ENCODE assay signal across 11 cellular contexts in genomic region chr17:16037636-16038035, GRCh38. TPM values are rescaled to one million over a fixed set of nuclear protein-coding genes. Genes with fewer than 3 reads are reported as not detected.
DNase-seq lines count a peak whose midpoint lies in the region; ATAC-seq, FAIRE-seq and TF ChIP-seq lines count a peak whose summit lies in the region.
"Had no signal": no experiment of that assay in that cellular context is flagged by ENCODE, and none has a peak within 500 bp of the region (broad histone marks: within the 10 kb centered on the region; RNA-seq: fewer than 3 reads in every experiment).

No MANE protein-coding gene starts in this region.

- TF ChIP-seq CTCF in endodermal cell (conservative IDR thresholded peaks at IDR 0.05) (no peak), osteocyte (IDR thresholded peaks at IDR 0.05) (no peak)

- H3K4me1 ChIP-seq in endodermal cell (ENCODE audit: control insufficient read depth, insufficient read depth, low read length), result no peaks in the 10 kb centered on the region
- H3K4me1 ChIP-seq: SJCRH30 had no signal

- H3K4me3 ChIP-seq in endodermal cell (ENCODE audit: low read length), result no peak overlapping the region
- H3K4me3 ChIP-seq: SJCRH30 had no signal

- CTCF ChIA-PET in T-cell (lab: Charles Lee), result no interaction called here

- H3K27me3 ChIP-seq in endodermal cell (ENCODE audit: control insufficient read depth, insufficient read depth, low read length, poor library complexity, severe bottlenecking), result no peaks in the 10 kb centered on the region
- H3K27me3 ChIP-seq: SJCRH30 had no signal

- DNase-seq in H54 (ENCODE audit: insufficient read length, low spot score), result no peak
- DNase-seq in T-cell, result no peak
- DNase-seq in endodermal cell, result no peak
- no peak for DNase-seq in osteocyte (ENCODE audit: extremely low spot score, unreplicated experiment)
- no peak for DNase-seq in GDM1 (lab: John Stamatoyannopoulos, UW)
- DNase-seq in NOMO-1 treated with dmso at 0.1 percent for 144 hours (lab: John Stamatoyannopoulos, UW; ENCODE audit: unreplicated experiment), result no peak
- DNase-seq: DMS153; naive B cell; SJCRH30; stimulated activated CD8-positive, alpha-beta memory T cell treated with anti-CD3 and anti-CD28 coated beads, Interleukin-4, amount 100 ng/mL, for 48 hours had no signal

- H3K9ac ChIP-seq in endodermal cell (ENCODE audit: extremely low read depth, low read length, poor library complexity, severe bottlenecking), result no peak overlapping the region

- H3K27ac ChIP-seq in endodermal cell (ENCODE audit: low read depth, low read length), result peak overlapping the region; percentile 62
- H3K27ac ChIP-seq: SJCRH30 had no signal

- peaks cover 17% of the 10 kb centered on the region for H3K9me3 ChIP-seq in endodermal cell (ENCODE audit: control insufficient read depth, low read length)
- H3K9me3 ChIP-seq: SJCRH30 had no signal

- peaks cover 0 to 12% (median 8%) of the 10 kb centered on the region in 3 donors for H3K4me1 Mint-ChIP-seq in T-cell
- peaks cover 16% of the 10 kb centered on the region for H3K4me1 Mint-ChIP-seq in endodermal cell
- H3K4me1 Mint-ChIP-seq in osteocyte (ENCODE audit: unreplicated experiment), result peaks cover 3% of the 10 kb centered on the region

- H3K27me3 Mint-ChIP-seq in T-cell (no peaks in the 10 kb centered on the region), endodermal cell (ENCODE audit: insufficient read depth) (no peaks in the 10 kb centered on the region), osteocyte (ENCODE audit: unreplicated experiment) (no peaks in the 10 kb centered on the region)
- H3K27me3 Mint-ChIP-seq: naive B cell had no signal

- H3K36me3 Mint-ChIP-seq in T-cell (peaks cover 69% of the 10 kb centered on the region), endodermal cell (ENCODE audit: low read depth) (peaks cover 85% of the 10 kb centered on the region), osteocyte (ENCODE audit: unreplicated experiment) (peaks cover 71% of the 10 kb centered on the region)

- peak; percentile 71 for FAIRE-seq in H54 (lab: Jason Lieb, UNC)

- POLR2A ChIA-PET in T-cell (lab: Charles Lee), result interaction anchor here in 1 of 2 donors (0.6 kb wide), 1 partner anchor 14 kb away, joined by 4 read pairs; no protein-coding TSS in a partner anchor

- H3K36me3 ChIP-seq in endodermal cell (ENCODE audit: control insufficient read depth, insufficient read depth, low read length), result peaks cover 92% of the 10 kb centered on the region

- no peak for ATAC-seq in T-cell (replicated peaks in 1 of 4)
- ATAC-seq in HG03354 (IDR thresholded peaks at IDR 0.05; ENCODE audit: poor library complexity, severe bottlenecking, unreplicated experiment), result no peak

- H3K4me3 Mint-ChIP-seq in T-cell, result no peak overlapping the region
- H3K4me3 Mint-ChIP-seq in endodermal cell, result no peak overlapping the region
- no peak overlapping the region for H3K4me3 Mint-ChIP-seq in osteocyte (ENCODE audit: unreplicated experiment)

- H3K27ac Mint-ChIP-seq in T-cell, result peak overlapping the region; percentile 35 to 69
- H3K27ac Mint-ChIP-seq in endodermal cell, result peak overlapping the region; percentile 8
- peak overlapping the region; percentile 16 for H3K27ac Mint-ChIP-seq in osteocyte (ENCODE audit: unreplicated experiment)

- no peak for TF ChIP-seq POLR2A in H54 (IDR thresholded peaks at IDR 0.05; ENCODE audit: low read depth, low read length)

- H3K9me3 Mint-ChIP-seq in T-cell (no peaks in the 10 kb centered on the region), endodermal cell (no peaks in the 10 kb centered on the region), osteocyte (ENCODE audit: unreplicated experiment) (no peaks in the 10 kb centered on the region)
- H3K9me3 Mint-ChIP-seq: naive B cell had no signal

RNA-seq across cellular contexts. Expression of gene TTC19, which starts 38.0 kb away (rescaled TPM):
- total RNA-seq in T-cell, result 10 to 100 TPM; 39.2 to 58.6 (median 42.2) TPM
- total RNA-seq in endodermal cell, result 10 to 100 TPM; 48.2 to 53.2 TPM
- polyA plus RNA-seq in endodermal cell (2013, experiment 1 of 2), result 46.0 TPM
- polyA plus RNA-seq in endodermal cell (2013, experiment 2 of 2), result 45.3 TPM
- 34.4 and 35.9 TPM in 2 replicates for total RNA-seq in osteocyte

RNA-seq across cellular contexts. Expression of gene ZSWIM7, which starts 38.1 kb away (rescaled TPM):
- total RNA-seq in T-cell (10 to 100 TPM; 18.1 to 28.7 (median 22.8) TPM), endodermal cell (10 to 100 TPM; 45.5 to 58.8 TPM), osteocyte (20.3 and 22.2 TPM in 2 replicates)
- 53.4 TPM for polyA plus RNA-seq in endodermal cell (2013, experiment 1 of 2)
- polyA plus RNA-seq in endodermal cell (2013, experiment 2 of 2), result 50.8 TPM
